In the genomic region with DNA sequence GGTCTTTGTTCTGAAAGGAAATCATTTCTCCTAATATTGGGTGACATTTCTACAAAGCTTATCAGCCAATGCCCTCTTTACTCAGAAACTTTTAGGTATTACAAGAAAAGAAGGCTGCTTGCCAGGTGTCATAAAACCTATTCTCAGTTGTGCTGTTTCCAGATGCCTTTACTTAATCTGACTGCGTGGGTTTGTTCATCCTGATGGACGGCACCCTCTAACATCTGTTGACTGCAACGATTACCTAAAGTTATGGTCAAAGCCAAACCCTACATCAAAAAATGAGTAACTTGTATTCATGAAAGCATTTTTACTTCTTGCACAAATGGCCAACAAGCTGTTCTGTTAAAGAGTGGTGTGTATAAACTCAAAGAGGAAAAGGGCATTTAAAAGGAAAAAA, we compare ENCODE assay signal across 25 cellular contexts.
"Had no signal": no experiment of that assay in that cellular context is flagged by ENCODE, and none has a peak within 500 bp of the region (broad histone marks: within the 10 kb centered on the region; RNA-seq: fewer than 3 reads in every experiment).

No MANE protein-coding gene starts in this region.

- H3K27ac ChIP-seq: esophagus squamous epithelium, right lobe of liver, stomach, thyroid gland had no signal

- H3K27ac Mint-ChIP-seq: effector memory CD8-positive, alpha-beta T cell; immature natural killer cell; memory B cell; naive thymus-derived CD4-positive, alpha-beta T cell; nephron progenitor cell had no signal

- ATAC-seq: effector memory CD8-positive, alpha-beta T cell; left lobe of liver; naive thymus-derived CD4-positive, alpha-beta T cell; right lobe of liver had no signal

- H3K27me3 ChIP-seq: esophagus squamous epithelium, right lobe of liver, stomach, thyroid gland had no signal

- H3K36me3 Mint-ChIP-seq: memory B cell; naive thymus-derived CD4-positive, alpha-beta T cell had no signal

- H3K9me3 ChIP-seq: right lobe of liver, thyroid gland had no signal

- H3K4me1 ChIP-seq: esophagus squamous epithelium, right lobe of liver, thyroid gland had no signal

- H3K36me3 ChIP-seq: esophagus squamous epithelium, right lobe of liver, stomach, thyroid gland had no signal

- DNase-seq: cortex of kidney; effector memory CD8-positive, alpha-beta T cell; erythroblast; esophagus squamous epithelium; hypothalamus; immature natural killer cell; islet precursor cell; kidney glomerular epithelial cell; naive thymus-derived CD4-positive, alpha-beta T cell; nephron progenitor cell; nucleus accumbens; retina; right lobe of liver; stimulated activated CD4-positive, alpha-beta T cell treated with anti-CD3 and anti-CD28 coated beads, Interleukin-12 subunit alpha, Interleukin-12 subunit beta, amount 100 ng/mL, for 4 hours; stimulated activated CD4-positive, alpha-beta T cell treated with anti-CD3 and anti-CD28 coated beads, Interleukin-1b, Interleukin-23, amount 100 ng/mL, for 48 hours; stimulated activated CD4-positive, alpha-beta T cell treated with anti-CD3 and anti-CD28 coated beads, Interleukin-4, amount 100 ng/mL, for 1 hour; stimulated activated CD8-positive, alpha-beta memory T cell treated with anti-CD3 and anti-CD28 coated beads, Interleukin-4, amount 100 ng/mL, for 48 hours; stimulated activated naive CD4-positive, alpha-beta T cell; stomach; thyroid gland; trophoblast cell had no signal

- H3K27me3 Mint-ChIP-seq: effector memory CD8-positive, alpha-beta T cell; memory B cell had no signal

- H3K4me1 Mint-ChIP-seq: immature natural killer cell; memory B cell; naive thymus-derived CD4-positive, alpha-beta T cell had no signal

- H3K4me3 Mint-ChIP-seq: effector memory CD8-positive, alpha-beta T cell; immature natural killer cell; memory B cell; naive thymus-derived CD4-positive, alpha-beta T cell; nephron progenitor cell had no signal

- H3K4me3 ChIP-seq: esophagus squamous epithelium, lung, right lobe of liver, smooth muscle cell, stomach, thyroid gland had no signal

- H3K4me2 ChIP-seq: smooth muscle cell had no signal
